Comparison of ENCODE assay signal across 2 cellular contexts in genomic region chr14:100076133-100076532, GRCh38.
A peak's percentile ranks its signal among the peaks of the same experiment; 100 is the strongest.
TF ChIP-seq lines count a peak whose summit lies in the region.

No MANE protein-coding gene starts in this region.

TF ChIP-seq in K562, 482 proteins besides CTCF, POLR2A, EP300 and RAD21 (continued from another document and continues in another):
- TF ChIP-seq, protein P1, sequence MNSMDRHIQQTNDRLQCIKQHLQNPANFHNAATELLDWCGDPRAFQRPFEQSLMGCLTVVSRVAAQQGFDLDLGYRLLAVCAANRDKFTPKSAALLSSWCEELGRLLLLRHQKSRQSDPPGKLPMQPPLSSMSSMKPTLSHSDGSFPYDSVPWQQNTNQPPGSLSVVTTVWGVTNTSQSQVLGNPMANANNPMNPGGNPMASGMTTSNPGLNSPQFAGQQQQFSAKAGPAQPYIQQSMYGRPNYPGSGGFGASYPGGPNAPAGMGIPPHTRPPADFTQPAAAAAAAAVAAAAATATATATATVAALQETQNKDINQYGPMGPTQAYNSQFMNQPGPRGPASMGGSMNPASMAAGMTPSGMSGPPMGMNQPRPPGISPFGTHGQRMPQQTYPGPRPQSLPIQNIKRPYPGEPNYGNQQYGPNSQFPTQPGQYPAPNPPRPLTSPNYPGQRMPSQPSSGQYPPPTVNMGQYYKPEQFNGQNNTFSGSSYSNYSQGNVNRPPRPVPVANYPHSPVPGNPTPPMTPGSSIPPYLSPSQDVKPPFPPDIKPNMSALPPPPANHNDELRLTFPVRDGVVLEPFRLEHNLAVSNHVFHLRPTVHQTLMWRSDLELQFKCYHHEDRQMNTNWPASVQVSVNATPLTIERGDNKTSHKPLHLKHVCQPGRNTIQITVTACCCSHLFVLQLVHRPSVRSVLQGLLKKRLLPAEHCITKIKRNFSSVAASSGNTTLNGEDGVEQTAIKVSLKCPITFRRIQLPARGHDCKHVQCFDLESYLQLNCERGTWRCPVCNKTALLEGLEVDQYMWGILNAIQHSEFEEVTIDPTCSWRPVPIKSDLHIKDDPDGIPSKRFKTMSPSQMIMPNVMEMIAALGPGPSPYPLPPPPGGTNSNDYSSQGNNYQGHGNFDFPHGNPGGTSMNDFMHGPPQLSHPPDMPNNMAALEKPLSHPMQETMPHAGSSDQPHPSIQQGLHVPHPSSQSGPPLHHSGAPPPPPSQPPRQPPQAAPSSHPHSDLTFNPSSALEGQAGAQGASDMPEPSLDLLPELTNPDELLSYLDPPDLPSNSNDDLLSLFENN (IDR thresholded peaks at IDR 0.05; ENCODE audit: low read depth in 2 of 2, low read length in 2 of 2), result 0 out of 4 replicates have a peak, but pooled peaks of 1 of the 2 experiments have one; percentile 27
- TF ChIP-seq, protein P2, sequence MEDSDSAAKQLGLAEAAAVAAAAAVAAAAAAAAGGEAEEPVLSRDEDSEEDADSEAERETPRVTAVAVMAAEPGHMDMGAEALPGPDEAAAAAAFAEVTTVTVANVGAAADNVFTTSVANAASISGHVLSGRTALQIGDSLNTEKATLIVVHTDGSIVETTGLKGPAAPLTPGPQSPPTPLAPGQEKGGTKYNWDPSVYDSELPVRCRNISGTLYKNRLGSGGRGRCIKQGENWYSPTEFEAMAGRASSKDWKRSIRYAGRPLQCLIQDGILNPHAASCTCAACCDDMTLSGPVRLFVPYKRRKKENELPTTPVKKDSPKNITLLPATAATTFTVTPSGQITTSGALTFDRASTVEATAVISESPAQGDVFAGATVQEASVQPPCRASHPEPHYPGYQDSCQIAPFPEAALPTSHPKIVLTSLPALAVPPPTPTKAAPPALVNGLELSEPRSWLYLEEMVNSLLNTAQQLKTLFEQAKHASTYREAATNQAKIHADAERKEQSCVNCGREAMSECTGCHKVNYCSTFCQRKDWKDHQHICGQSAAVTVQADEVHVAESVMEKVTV (CRISPR knock-in tag; IDR thresholded peaks at IDR 0.05), result 0 out of 2 replicates have a peak, but pooled peaks have one; percentile 28
- TF ChIP-seq, protein P3, sequence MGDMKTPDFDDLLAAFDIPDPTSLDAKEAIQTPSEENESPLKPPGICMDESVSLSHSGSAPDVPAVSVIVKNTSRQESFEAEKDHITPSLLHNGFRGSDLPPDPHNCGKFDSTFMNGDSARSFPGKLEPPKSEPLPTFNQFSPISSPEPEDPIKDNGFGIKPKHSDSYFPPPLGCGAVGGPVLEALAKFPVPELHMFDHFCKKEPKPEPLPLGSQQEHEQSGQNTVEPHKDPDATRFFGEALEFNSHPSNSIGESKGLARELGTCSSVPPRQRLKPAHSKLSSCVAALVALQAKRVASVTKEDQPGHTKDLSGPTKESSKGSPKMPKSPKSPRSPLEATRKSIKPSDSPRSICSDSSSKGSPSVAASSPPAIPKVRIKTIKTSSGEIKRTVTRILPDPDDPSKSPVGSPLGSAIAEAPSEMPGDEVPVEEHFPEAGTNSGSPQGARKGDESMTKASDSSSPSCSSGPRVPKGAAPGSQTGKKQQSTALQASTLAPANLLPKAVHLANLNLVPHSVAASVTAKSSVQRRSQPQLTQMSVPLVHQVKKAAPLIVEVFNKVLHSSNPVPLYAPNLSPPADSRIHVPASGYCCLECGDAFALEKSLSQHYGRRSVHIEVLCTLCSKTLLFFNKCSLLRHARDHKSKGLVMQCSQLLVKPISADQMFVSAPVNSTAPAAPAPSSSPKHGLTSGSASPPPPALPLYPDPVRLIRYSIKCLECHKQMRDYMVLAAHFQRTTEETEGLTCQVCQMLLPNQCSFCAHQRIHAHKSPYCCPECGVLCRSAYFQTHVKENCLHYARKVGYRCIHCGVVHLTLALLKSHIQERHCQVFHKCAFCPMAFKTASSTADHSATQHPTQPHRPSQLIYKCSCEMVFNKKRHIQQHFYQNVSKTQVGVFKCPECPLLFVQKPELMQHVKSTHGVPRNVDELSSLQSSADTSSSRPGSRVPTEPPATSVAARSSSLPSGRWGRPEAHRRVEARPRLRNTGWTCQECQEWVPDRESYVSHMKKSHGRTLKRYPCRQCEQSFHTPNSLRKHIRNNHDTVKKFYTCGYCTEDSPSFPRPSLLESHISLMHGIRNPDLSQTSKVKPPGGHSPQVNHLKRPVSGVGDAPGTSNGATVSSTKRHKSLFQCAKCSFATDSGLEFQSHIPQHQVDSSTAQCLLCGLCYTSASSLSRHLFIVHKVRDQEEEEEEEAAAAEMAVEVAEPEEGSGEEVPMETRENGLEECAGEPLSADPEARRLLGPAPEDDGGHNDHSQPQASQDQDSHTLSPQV (IDR thresholded peaks at IDR 0.05), result 0 out of 2 replicates have a peak, but pooled peaks have one; percentile 18
- 0 out of 2 replicates have a peak, but pooled peaks have one; percentile 23 for TF ChIP-seq CREM (IDR thresholded peaks at IDR 0.05; ENCODE audit: low read depth)
- no peak for TF ChIP-seq NEUROD1 (IDR thresholded peaks at IDR 0.05; ENCODE audit: borderline replicate concordance, low read depth, low read length, partially characterized antibody)
- no peak for TF ChIP-seq FOXK2 (conservative IDR thresholded peaks at IDR 0.05 in 1 of 2, IDR thresholded peaks at IDR 0.05 in 1 of 2; ENCODE audit: low read depth in 2 of 2)
- TF ChIP-seq ZFX (CRISPR knock-in tag; IDR thresholded peaks at IDR 0.05), result peak; percentile 46
- no peak for TF ChIP-seq MAFF (IDR thresholded peaks at IDR 0.05; ENCODE audit: low read length)
- peak; percentile 38; the same call in 1 of the 2 replicates for TF ChIP-seq NFE2 (IDR thresholded peaks at IDR 0.05; ENCODE audit: low read depth)
- TF ChIP-seq ZFP91 (CRISPR knock-in tag; IDR thresholded peaks at IDR 0.05), result 0 out of 2 replicates have a peak, but pooled peaks have one; percentile 22
- no peak for TF ChIP-seq TAF1 (IDR thresholded peaks at IDR 0.05; ENCODE audit: control insufficient read depth, extremely low read depth, insufficient read depth, low read length, severe bottlenecking)
- no peak for TF ChIP-seq MTF1 (CRISPR knock-in tag; IDR thresholded peaks at IDR 0.05; ENCODE audit: borderline replicate concordance)
- TF ChIP-seq CBX8 (IDR thresholded peaks at IDR 0.05; ENCODE audit: borderline replicate concordance, extremely low read depth, low read depth, low read length, poor library complexity, severe bottlenecking), result no peak
- TF ChIP-seq SMC3 (conservative IDR thresholded peaks at IDR 0.05; ENCODE audit: insufficient read depth, low read depth, low read length), result 0 out of 2 replicates have a peak, but pooled peaks have one; percentile 1
- no peak for TF ChIP-seq PHF8 (IDR thresholded peaks at IDR 0.05; ENCODE audit: borderline replicate concordance, low read length)

TF ChIP-seq in liver, 16 proteins besides CTCF, POLR2A, EP300 and RAD21 (continued from another document):
- TF ChIP-seq, protein P4, sequence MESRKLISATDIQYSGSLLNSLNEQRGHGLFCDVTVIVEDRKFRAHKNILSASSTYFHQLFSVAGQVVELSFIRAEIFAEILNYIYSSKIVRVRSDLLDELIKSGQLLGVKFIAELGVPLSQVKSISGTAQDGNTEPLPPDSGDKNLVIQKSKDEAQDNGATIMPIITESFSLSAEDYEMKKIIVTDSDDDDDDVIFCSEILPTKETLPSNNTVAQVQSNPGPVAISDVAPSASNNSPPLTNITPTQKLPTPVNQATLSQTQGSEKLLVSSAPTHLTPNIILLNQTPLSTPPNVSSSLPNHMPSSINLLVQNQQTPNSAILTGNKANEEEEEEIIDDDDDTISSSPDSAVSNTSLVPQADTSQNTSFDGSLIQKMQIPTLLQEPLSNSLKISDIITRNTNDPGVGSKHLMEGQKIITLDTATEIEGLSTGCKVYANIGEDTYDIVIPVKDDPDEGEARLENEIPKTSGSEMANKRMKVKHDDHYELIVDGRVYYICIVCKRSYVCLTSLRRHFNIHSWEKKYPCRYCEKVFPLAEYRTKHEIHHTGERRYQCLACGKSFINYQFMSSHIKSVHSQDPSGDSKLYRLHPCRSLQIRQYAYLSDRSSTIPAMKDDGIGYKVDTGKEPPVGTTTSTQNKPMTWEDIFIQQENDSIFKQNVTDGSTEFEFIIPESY (IDR thresholded peaks at IDR 0.05), result no peak
- no peak for TF ChIP-seq YY1 (IDR thresholded peaks at IDR 0.05)
- no peak for TF ChIP-seq RXRA (IDR thresholded peaks at IDR 0.05)
- no peak for TF ChIP-seq ATF3 (IDR thresholded peaks at IDR 0.05)
- TF ChIP-seq REST (IDR thresholded peaks at IDR 0.05), result no peak
- TF ChIP-seq GABPA (IDR thresholded peaks at IDR 0.05 in 1 of 2, conservative IDR thresholded peaks at IDR 0.05 in 1 of 2), result no peak
- no peak for TF ChIP-seq TAF1 (conservative IDR thresholded peaks at IDR 0.05)
TF ChIP-seq in liver: peak in this region for 0.
